ENCODE assay signal across 9 cellular contexts in genomic region chr1:183070923-183071618, GRCh38. TPM values are rescaled to one million over a fixed set of nuclear protein-coding genes. Genes with fewer than 3 reads are reported as not detected.
DNase-seq lines count a peak whose midpoint lies in the region; ATAC-seq, FAIRE-seq and TF ChIP-seq lines count a peak whose summit lies in the region.
"Had no signal": no experiment of that assay in that cellular context is flagged by ENCODE, and none has a peak within 500 bp of the region (broad histone marks: within the 10 kb centered on the region; RNA-seq: fewer than 3 reads in every experiment).

No MANE protein-coding gene starts in this region.

- H3K36me3 Mint-ChIP-seq in type B pancreatic cell, result no peaks in the 10 kb centered on the region

- no peaks in the 10 kb centered on the region for H3K4me1 ChIP-seq in HAP-1

- peak overlapping the region; percentile 3 for H3K4me3 Mint-ChIP-seq in type B pancreatic cell

- peak; percentile 86 for ATAC-seq in GM21717 (IDR thresholded peaks at IDR 0.05; ENCODE audit: unreplicated experiment)

- DNase-seq in GM10248 (ENCODE audit: extremely low spot score) (peak; percentile 64), HTR-8/SVneo (ENCODE audit: insufficient read length, low spot score) (no peak), type B pancreatic cell (ENCODE audit: extremely low spot score, unreplicated experiment) (no peak), NCI-H1436 treated with DMSO at 0.1 percent for 48 hours (lab: John Stamatoyannopoulos, UW) (no peak), HAP-1 (ENCODE audit: low spot score in 2 of 2) (no peak)
- DNase-seq in stimulated activated CD4-positive, alpha-beta T cell treated with anti-CD3 and anti-CD28 coated beads, Interleukin-2, amount 100 ng/mL, for 24 hours, result no peak

- peak; percentile 15 for TF ChIP-seq CTCF in GM10248 (IDR thresholded peaks at IDR 0.05; ENCODE audit: control extremely low read depth, extremely low read depth, low read depth, missing control alignments)
- no peak for TF ChIP-seq CTCF in type B pancreatic cell (conservative IDR thresholded peaks at IDR 0.05)

- H3K36me3 ChIP-seq in HAP-1 (replicated peaks), result no peaks in the 10 kb centered on the region

- H3K9me3 ChIP-seq in HAP-1, result no peaks in the 10 kb centered on the region

- peaks cover 47% of the 10 kb centered on the region for H3K4me1 Mint-ChIP-seq in type B pancreatic cell (ENCODE audit: unreplicated experiment)

- in situ Hi-C loops in HAP-1 (cut with MboI; ENCODE audit: low sequenced_read_pairs), result no loop called here

- FAIRE-seq in HTR-8/SVneo (lab: Jason Lieb, UNC) (peak; percentile 20), endometrium (lab: Jason Lieb, UNC) (peak; percentile 12)
- FAIRE-seq: keratinocyte had no signal

- H3K27me3 ChIP-seq in HAP-1 (ENCODE audit: low read depth), result no peaks in the 10 kb centered on the region

- POLR2A ChIA-PET in GM10248 (lab: Yijun Ruan, JAX), result no interaction called here

- no peak overlapping the region for H3K4me3 ChIP-seq in HAP-1

- no peaks in the 10 kb centered on the region for H3K27me3 Mint-ChIP-seq in type B pancreatic cell

- no peaks in the 10 kb centered on the region for H3K9me3 Mint-ChIP-seq in type B pancreatic cell

- CTCF ChIA-PET in GM10248 (lab: Yijun Ruan, JAX), result interaction anchor here (0.7 to 3.0 kb wide), 11 partner anchors 9 to 248 kb away, joined by 3 to 15 read pairs (median 4); no protein-coding TSS in a partner anchor

- no peak overlapping the region for H3K27ac Mint-ChIP-seq in type B pancreatic cell

RNA-seq across cellular contexts. Expression of gene LAMC1, which starts 47.9 kb away (rescaled TPM):
- 164 and 178 TPM in 2 replicates for total RNA-seq in type B pancreatic cell (ENCODE audit: low replicate concordance)
